13 cellular contexts compared by ENCODE assay signal in the genomic region with DNA sequence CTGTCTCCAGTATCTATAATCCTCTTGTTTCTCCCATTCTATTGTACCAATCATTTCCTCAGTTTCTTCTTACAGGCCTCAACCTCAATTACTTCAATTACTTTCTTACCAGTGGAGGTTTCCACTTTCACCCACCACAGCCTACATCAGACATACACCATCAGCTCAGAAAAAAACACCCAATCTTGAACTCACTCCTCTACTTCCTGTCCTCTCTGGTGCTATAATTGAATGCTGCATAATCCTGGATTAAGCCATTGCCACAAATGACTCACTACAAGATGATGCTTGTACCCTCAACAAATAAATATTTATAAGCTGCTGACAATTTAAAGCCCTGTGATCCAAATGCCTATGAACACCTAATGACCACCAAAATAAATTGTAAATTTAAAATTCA. TPM values are rescaled to one million over a fixed set of nuclear protein-coding genes. Genes with fewer than 3 reads are reported as not detected.
A peak's percentile ranks its signal among the peaks of the same experiment; 100 is the strongest.
DNase-seq lines count a peak whose midpoint lies in the region; ATAC-seq, FAIRE-seq and TF ChIP-seq lines count a peak whose summit lies in the region.
"Had no signal": no experiment of that assay in that cellular context is flagged by ENCODE, and none has a peak within 500 bp of the region (broad histone marks: within the 10 kb centered on the region; RNA-seq: fewer than 3 reads in every experiment).

No MANE protein-coding gene starts in this region.

- H3K4me1 ChIP-seq in K562 (replicated peaks in 1 of 2; ENCODE audit: control insufficient read depth in 2 of 2, insufficient read depth in 2 of 2, low read length in 2 of 2), result peaks cover 3 to 11% of the 10 kb centered on the region in 2 experiments; a peak in 3 of 5 replicates

- BruUV-seq in K562 (replicated peaks; lab: Mats Ljungman, UMichigan), result no TSS peak

- no peaks in the 10 kb centered on the region for H3K27me3 Mint-ChIP-seq in activated CD4-positive, alpha-beta T cell treated with anti-CD3 and anti-CD28 coated beads for 36 hours

- H3K9me3 Mint-ChIP-seq in activated CD4-positive, alpha-beta T cell treated with anti-CD3 and anti-CD28 coated beads for 36 hours (ENCODE audit: low read depth), result no peaks in the 10 kb centered on the region
- H3K9me3 Mint-ChIP-seq: neural crest cell; T-helper 1 cell treated with Interleukin-12 subunit alpha and Interleukin-12 subunit beta and Interleukin-4 antibody, amounts not matched to agents 30 μg/mL and 1 μg/mL, for 36 hours had no signal

- H3K9me1 ChIP-seq in K562 (ENCODE audit: control insufficient read depth, insufficient read depth, low read length), result no peaks in the 10 kb centered on the region

- POLR2A ChIA-PET in activated CD4-positive, alpha-beta T cell treated with anti-CD3 and anti-CD28 coated beads for 36 hours (lab: Charles Lee), result no interaction called here
- POLR2A ChIA-PET in K562 (lab: Yijun Ruan, JAX), result interaction anchor here (1.0 to 1.5 kb wide), 2 partner anchors 9 to 15 kb away, joined by 3 to 4 read pairs; no protein-coding TSS in a partner anchor

- peaks cover 75% of the 10 kb centered on the region for H3K4me1 Mint-ChIP-seq in activated CD4-positive, alpha-beta T cell treated with anti-CD3 and anti-CD28 coated beads for 36 hours

- intact Hi-C loops in activated CD4-positive, alpha-beta T cell treated with anti-CD3 and anti-CD28 coated beads for 36 hours (cut with DNase I, micrococcal nuclease), result loop anchor here in 1 of 2 experiments (10.0 kb wide), 2 partner anchors 737 to 1507 kb away; a partner anchor contains a TSS
- intact Hi-C loops in K562 (cut with micrococcal nuclease), result no loop called here

- TF ChIP-seq EP300 in K562 (IDR thresholded peaks at IDR 0.05; ENCODE audit: low read length), result no peak

- H3K9ac ChIP-seq in K562 (ENCODE audit: insufficient read depth in 1 of 2, low read depth in 2 of 2, low read length in 2 of 2), result no peak overlapping the region
- H3K9ac ChIP-seq: KMS-11 had no signal

- H3K36me3 ChIP-seq in K562 (ENCODE audit: control insufficient read depth, insufficient read depth, low read length), result no peaks in the 10 kb centered on the region

- H3K9me3 ChIP-seq in K562 (replicated peaks; ENCODE audit: control insufficient read depth, insufficient read depth, low read depth, low read length), result no peaks in the 10 kb centered on the region

- TF ChIP-seq CTCF in K562 (IDR thresholded peaks at IDR 0.05 in 2 of 3, conservative IDR thresholded peaks at IDR 0.05 in 1 of 3; ENCODE audit: insufficient read depth in 2 of 3, low read depth in 1 of 3, low read length in 3 of 3) (no peak), retinal pigment epithelial cell (conservative IDR thresholded peaks at IDR 0.05; ENCODE audit: low read depth, low read length) (no peak)

- peaks cover 4% of the 10 kb centered on the region for H4K20me1 ChIP-seq in K562 (replicated peaks; ENCODE audit: control insufficient read depth, insufficient read depth, low read length)

- peak; percentile 85 for ATAC-seq in activated CD4-positive, alpha-beta T cell treated with anti-CD3 and anti-CD28 coated beads for 36 hours
- peak; percentile 52; the same call in 1 of the 3 replicates for ATAC-seq in K562

- no peak overlapping the region for H3K4me3 Mint-ChIP-seq in activated CD4-positive, alpha-beta T cell treated with anti-CD3 and anti-CD28 coated beads for 36 hours
- H3K4me3 Mint-ChIP-seq: neural crest cell; T-helper 1 cell treated with Interleukin-12 subunit alpha and Interleukin-12 subunit beta and Interleukin-4 antibody, amounts not matched to agents 30 μg/mL and 1 μg/mL, for 36 hours had no signal

- no peak overlapping the region for H2AFZ ChIP-seq in K562 (ENCODE audit: low read depth, low read length)

- H3K4me3 ChIP-seq in K562, result no peak overlapping the region
- H3K4me3 ChIP-seq in retinal pigment epithelial cell (ENCODE audit: low read length), result no peak overlapping the region

- CTCF ChIA-PET in activated CD4-positive, alpha-beta T cell treated with anti-CD3 and anti-CD28 coated beads for 36 hours (lab: Charles Lee), result interaction anchor here (1.2 to 1.8 kb wide), 5 partner anchors 9 to 22 kb away, joined by 3 to 12 read pairs (median 4); no protein-coding TSS in a partner anchor
- CTCF ChIA-PET in K562 (lab: Yijun Ruan, JAX; ENCODE audit: low intra/inter-chr PET ratio), result no interaction called here

- H3K27me3 ChIP-seq in K562 (ENCODE audit: control insufficient read depth in 2 of 2, insufficient read depth in 2 of 2, low read length in 2 of 2), result no peaks in the 10 kb centered on the region

- no peak for FAIRE-seq in K562 (lab: Jason Lieb, UNC)
- FAIRE-seq: A204.1 had no signal

- peak overlapping the region; percentile 75 for H3K27ac Mint-ChIP-seq in activated CD4-positive, alpha-beta T cell treated with anti-CD3 and anti-CD28 coated beads for 36 hours
- H3K27ac Mint-ChIP-seq: T-helper 1 cell treated with Interleukin-12 subunit alpha and Interleukin-12 subunit beta and Interleukin-4 antibody, amounts not matched to agents 30 μg/mL and 1 μg/mL, for 36 hours had no signal

- DNase-seq in activated CD4-positive, alpha-beta T cell treated with anti-CD3 and anti-CD28 coated beads for 36 hours, result no peak
- no peak for DNase-seq in activated CD4-positive, alpha-beta T cell treated with anti-CD3 and anti-CD28 coated beads, Interleukin-2, amount 50 U/mL, for 4 hours
- DNase-seq in MV-4-11 (lab: John Stamatoyannopoulos, UW) (peak; percentile 64), K562 (ENCODE audit: extremely low read depth in 1 of 4, low spot score in 3 of 4) (no peak), retinal pigment epithelial cell (ENCODE audit: low read depth) (peak; percentile 75), NCI-H1417 (lab: John Stamatoyannopoulos, UW) (no peak), NCI-H748 (lab: John Stamatoyannopoulos, UW; ENCODE audit: unreplicated experiment) (no peak), CD1c-positive myeloid dendritic cell (ENCODE audit: extremely low spot score) (no peak)
- DNase-seq: GDM1 had no signal

- no peak overlapping the region for H3K4me2 ChIP-seq in K562 (ENCODE audit: insufficient read depth, low read length)
- H3K4me2 ChIP-seq: KMS-11 had no signal

- no peak for TF ChIP-seq POLR2A in K562 (conservative IDR thresholded peaks at IDR 0.05)

- TF ChIP-seq RAD21 in K562 (CRISPR knock-in tag; conservative IDR thresholded peaks at IDR 0.05 in 1 of 2, IDR thresholded peaks at IDR 0.05 in 1 of 2), result no peak

- H3K27ac ChIP-seq in K562 (ENCODE audit: extremely low read depth, low read depth, low read length), result no peak overlapping the region
- H3K27ac ChIP-seq: KMS-11 had no signal

- peaks cover 87% of the 10 kb centered on the region for H3K79me2 ChIP-seq in K562 (ENCODE audit: control insufficient read depth, insufficient read depth, low read length)

- in situ Hi-C loops in K562 (cut with MboI), result no loop called here

- peaks cover 10% of the 10 kb centered on the region for H3K36me3 Mint-ChIP-seq in activated CD4-positive, alpha-beta T cell treated with anti-CD3 and anti-CD28 coated beads for 36 hours (ENCODE audit: low read depth)

TF ChIP-seq in K562, 482 proteins besides CTCF, POLR2A, EP300 and RAD21:
- TF ChIP-seq CBX5 (IDR thresholded peaks at IDR 0.05; ENCODE audit: borderline replicate concordance, low read depth), result no peak
- no peak for TF ChIP-seq TCF3 (CRISPR knock-in tag; IDR thresholded peaks at IDR 0.05)
- no peak for TF ChIP-seq MBD2 (IDR thresholded peaks at IDR 0.05; ENCODE audit: borderline replicate concordance, low read depth)

RNA-seq across cellular contexts. Expression of a gene that starts 18.5 kb away (rescaled TPM):
- 10 to 100 TPM; 23.5 to 24.0 TPM for total RNA-seq in activated CD4-positive, alpha-beta T cell treated with anti-CD3 and anti-CD28 coated beads for 36 hours
- total RNA-seq in K562 (2011; cell fraction: chromatin; rRNA removed; ENCODE audit: low replicate concordance), result 31.7 and 76.0 TPM in 2 replicates
- total RNA-seq in K562 (2011; cell fraction: nucleolus; rRNA removed), result 10.7 and 16.3 TPM in 2 replicates
- total RNA-seq in K562 (2011; cell fraction: nucleoplasm; rRNA removed), result 39.4 and 55.0 TPM in 2 replicates
- 16.1 and 20.1 TPM in 2 replicates for total RNA-seq in K562 (2014; rRNA removed)
- 22.3 and 24.5 TPM in 2 replicates for total RNA-seq in K562 (2014; rRNA removed; fragmentation: Illumina TruSeq; extraction: Trizol)
- 23.8 and 29.5 TPM in 2 replicates for total RNA-seq in K562 (2015; rRNA removed; fragmentation: Illumina TruSeq; extraction: Trizol)
- total RNA-seq in K562 (2021), result 13.2 and 13.8 TPM in 2 replicates
- 22.1 and 23.8 TPM in 2 replicates for polyA plus RNA-seq in K562 (2011; rRNA removed)
- polyA plus RNA-seq in K562 (2011; cell fraction: cytosol; rRNA removed), result 7.5 and 12.4 TPM in 2 replicates
- polyA plus RNA-seq in K562 (2011; cell fraction: nucleus; rRNA removed), result 37.1 and 37.4 TPM in 2 replicates
- polyA plus RNA-seq in K562 (2012), result 9.5 and 12.1 TPM in 2 replicates
- polyA plus RNA-seq in K562 (2014; fragmentation: Illumina TruSeq; extraction: Trizol), result 19.7 and 25.1 TPM in 2 replicates
- polyA plus RNA-seq in K562 (2014; fragmentation: Nextera tagmentation; extraction: Ambion mirVana), result 1 to 10 TPM; 4.2 to 4.9 TPM
- 15.3 and 16.6 TPM in 2 replicates for polyA plus RNA-seq in K562 (2014; rRNA removed)
- 26.9 and 36.9 TPM in 2 replicates for polyA minus RNA-seq in K562 (2011; rRNA and poly(A)+ RNA removed)
- polyA minus RNA-seq in K562 (2011; cell fraction: cytosol; rRNA and poly(A)+ RNA removed), result 6.3 and 7.3 TPM in 2 replicates
- polyA minus RNA-seq in K562 (2011; cell fraction: nucleus; rRNA and poly(A)+ RNA removed), result 24.6 and 36.5 TPM in 2 replicates

Comparison
In these comparisons a context has a peak if more than half of its experiments do, and no peak if none do; other contexts are left out.
1. DNase-seq: peak in MV-4-11 (single experiment) and retinal pigment epithelial cell (single experiment); none in activated CD4-positive, alpha-beta T cell treated with anti-CD3 and anti-CD28 coated beads for 36 hours (single experiment), activated CD4-positive, alpha-beta T cell treated with anti-CD3 and anti-CD28 coated beads, Interleukin-2, amount 50 U/mL, for 4 hours (0 of 2), K562 (0 of 4), NCI-H1417 (0 of 3), NCI-H748 (single experiment) and CD1c-positive myeloid dendritic cell (single experiment).